Comparison of ENCODE assay signal across 21 cellular contexts in the genomic region with DNA sequence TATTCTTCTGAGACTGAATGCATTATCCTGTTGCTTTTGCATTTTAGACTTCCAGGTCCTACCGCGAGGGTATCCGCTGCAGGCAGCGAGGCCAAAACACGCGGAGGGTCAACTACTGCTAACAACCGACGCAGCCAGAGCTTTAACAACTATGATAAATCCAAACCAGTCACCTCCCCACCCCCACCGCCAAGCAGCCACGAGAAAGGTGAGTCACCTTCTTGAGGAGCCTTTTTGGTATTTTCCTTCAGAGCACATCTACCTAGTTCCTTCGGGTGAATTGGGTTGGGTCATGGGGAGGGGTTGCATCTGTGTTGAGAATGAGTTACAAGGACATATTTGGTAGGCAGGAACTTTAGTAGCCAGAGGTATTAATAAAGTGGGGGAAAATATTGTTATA.
A peak's percentile ranks its signal among the peaks of the same experiment; 100 is the strongest.
DNase-seq lines count a peak whose midpoint lies in the region; ATAC-seq and TF ChIP-seq lines count a peak whose summit lies in the region.
"Had no signal": no experiment of that assay in that cellular context is flagged by ENCODE, and none has a peak within 500 bp of the region (broad histone marks: within the 10 kb centered on the region; RNA-seq: fewer than 3 reads in every experiment).

No MANE protein-coding gene starts in this region.

- no peaks in the 10 kb centered on the region for H3K9me3 ChIP-seq in HCT116 (ENCODE audit: control insufficient read depth in 1 of 2, insufficient read depth in 1 of 2, low read depth in 1 of 2, low read length in 2 of 2)
- H3K9me3 ChIP-seq in mucosa of descending colon, result no peaks in the 10 kb centered on the region
- no peaks in the 10 kb centered on the region for H3K9me3 ChIP-seq in right atrium auricular region
- no peaks in the 10 kb centered on the region for H3K9me3 ChIP-seq in heart right ventricle
- H3K9me3 ChIP-seq: adrenal gland, spleen had no signal

- no peak overlapping the region for H2AFZ ChIP-seq in HCT116 (ENCODE audit: low read depth, low read length, poor library complexity, severe bottlenecking)

- H3K4me1 ChIP-seq in HCT116 (ENCODE audit: control insufficient read depth in 1 of 2, insufficient read depth in 2 of 2, low read length in 2 of 2) (peaks cover 17 to 42% of the 10 kb centered on the region in 2 experiments), mucosa of descending colon (ENCODE audit: low read depth) (no peaks in the 10 kb centered on the region), right atrium auricular region (peaks cover 0 to 9% of the 10 kb centered on the region in 2 donors), heart right ventricle (peaks cover 0 to 24% (median 10%) of the 10 kb centered on the region in 9 donors)
- H3K4me1 ChIP-seq: adrenal gland, spleen had no signal

- H3K9ac ChIP-seq in HCT116 (ENCODE audit: low read length), result no peak overlapping the region

- WGBS in heart right ventricle, 2 donors, result 94 to 95% methylated on average over 11 of the region's 11 CpGs

- H3K4me3 ChIP-seq in HCT116 (replicated peaks in 1 of 2; ENCODE audit: low read depth in 1 of 2, low read length in 2 of 2), result no peak overlapping the region
- H3K4me3 ChIP-seq in mucosa of descending colon, result no peak overlapping the region
- no peak overlapping the region for H3K4me3 ChIP-seq in right atrium auricular region
- H3K4me3 ChIP-seq in heart right ventricle, result no peak overlapping the region
- H3K4me3 ChIP-seq: adrenal gland, spleen had no signal

- H3K9me2 ChIP-seq in HCT116 (ENCODE audit: insufficient read depth), result no peaks in the 10 kb centered on the region; the same call in 1 of the 2 replicates

- H3K36me3 ChIP-seq in HCT116 (ENCODE audit: control insufficient read depth in 1 of 2, insufficient read depth in 2 of 2, low read length in 2 of 2) (no peaks in the 10 kb centered on the region), mucosa of descending colon (ENCODE audit: low read depth) (no peaks in the 10 kb centered on the region), right atrium auricular region (peaks cover 4% of the 10 kb centered on the region), heart right ventricle (peaks cover 0 to 45% (median 0%) of the 10 kb centered on the region in 9 donors)
- H3K36me3 ChIP-seq: adrenal gland, spleen had no signal

- H3K27me3 ChIP-seq in HCT116 (ENCODE audit: insufficient read depth, low read length) (no peaks in the 10 kb centered on the region), right atrium auricular region (no peaks in the 10 kb centered on the region), heart right ventricle (no peaks in the 10 kb centered on the region)
- H3K27me3 ChIP-seq: adrenal gland had no signal

- intact Hi-C loops in HCT116 (cut with micrococcal nuclease) (no loop called here), mucosa of descending colon (cut with DNase I, micrococcal nuclease) (no loop called here), heart right ventricle (cut with DNase I) (no loop called here)

- no peak for TF ChIP-seq POLR2A in HCT116 (IDR thresholded peaks at IDR 0.05; ENCODE audit: borderline replicate concordance, extremely low read depth, insufficient read depth, insufficient read length)

- TF ChIP-seq RAD21 in HCT116 (IDR thresholded peaks at IDR 0.05; ENCODE audit: low read depth), result no peak

- no peaks in the 10 kb centered on the region for H4K20me1 ChIP-seq in HCT116 (ENCODE audit: insufficient read depth)

- H3K27ac ChIP-seq in HCT116 (ENCODE audit: low read depth, low read length) (no peak overlapping the region), right atrium auricular region (no peak overlapping the region), heart right ventricle (no peak overlapping the region)
- H3K27ac ChIP-seq: adrenal gland, spleen had no signal

- RAD21 ChIA-PET in HCT116 (lab: Charles Lee; ENCODE audit: low non-redundant PET in 1 of 2, low total read pairs in 2 of 2, uncharacterized antibody in 2 of 2, unreplicated experiment in 2 of 2), result no interaction called here

- ATAC-seq in HCT116 (no peak), mucosa of descending colon (no peak), GM18858 (IDR thresholded peaks at IDR 0.05; ENCODE audit: unreplicated experiment) (no peak), heart right ventricle (no peak)
- ATAC-seq: left ventricle myocardium superior, T-cell had no signal

- H3K79me2 ChIP-seq in HCT116 (ENCODE audit: insufficient read depth, low read length), result no peaks in the 10 kb centered on the region

- H3K4me2 ChIP-seq in HCT116 (ENCODE audit: low read length), result peak overlapping the region; percentile 47

- no TSS peak for BruUV-seq in HCT116 (replicated peaks; lab: Mats Ljungman, UMichigan)

- no peak for TF ChIP-seq CTCF in HCT116 (IDR thresholded peaks at IDR 0.05 in 2 of 3, conservative IDR thresholded peaks at IDR 0.05 in 1 of 3; ENCODE audit: borderline replicate concordance in 1 of 3, insufficient read depth in 1 of 3, low read depth in 2 of 3, low read length in 2 of 3)
- no peak for TF ChIP-seq CTCF in mucosa of descending colon (IDR thresholded peaks at IDR 0.05)
- no peak for TF ChIP-seq CTCF in right atrium auricular region (IDR thresholded peaks at IDR 0.05)
- TF ChIP-seq CTCF in heart right ventricle (IDR thresholded peaks at IDR 0.05), result no peak

- peak; percentile 31 for DNase-seq in A172 (ENCODE audit: low spot score)
- no peak for DNase-seq in HCT116 (ENCODE audit: low read depth, low spot score)
- DNase-seq in astrocyte of the hippocampus (ENCODE audit: low read depth, low spot score), result peak; percentile 38
- DNase-seq in iris pigment epithelial cell (ENCODE audit: low read depth), result peak; percentile 24
- DNase-seq in mucosa of descending colon, result no peak
- DNase-seq in right atrium auricular region (ENCODE audit: low spot score), result no peak
- no peak for DNase-seq in heart right ventricle
- DNase-seq: activated CD4-positive, alpha-beta T cell treated with anti-CD3 and anti-CD28 coated beads, Interleukin-2, amount 10 ng/mL, durations not matched to agents 24 days and 14 days; activated CD8-positive, alpha-beta memory T cell treated with anti-CD3 and anti-CD28 coated beads, Interleukin-2, amount 50 U/mL, for 48 hours; activated effector memory CD4-positive, alpha-beta T cell treated with Interleukin-2 at 50 U/mL for 16 hours; adrenal gland; C1 segment of cervical spinal cord; central memory CD4-positive, alpha-beta T cell; erythroblast; left ventricle myocardium superior; NCI-H1694; NCI-H748 treated with DMSO at 0.1 percent for 48 hours; SIG-M5; spleen; T-cell had no signal

- CTCF ChIA-PET in HCT116 (lab: Charles Lee), result no interaction called here

- POLR2A ChIA-PET in HCT116 (lab: Charles Lee), result no interaction called here

TF ChIP-seq in HCT116, 20 proteins besides CTCF, POLR2A, EP300 and RAD21:
- TF ChIP-seq, protein P1, sequence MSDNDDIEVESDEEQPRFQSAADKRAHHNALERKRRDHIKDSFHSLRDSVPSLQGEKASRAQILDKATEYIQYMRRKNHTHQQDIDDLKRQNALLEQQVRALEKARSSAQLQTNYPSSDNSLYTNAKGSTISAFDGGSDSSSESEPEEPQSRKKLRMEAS (IDR thresholded peaks at IDR 0.05), result no peak
- TF ChIP-seq ZFX (IDR thresholded peaks at IDR 0.05), result no peak
- peak; percentile 19; the same call in 1 of the 2 replicates for TF ChIP-seq JUND (IDR thresholded peaks at IDR 0.05)
- no peak for TF ChIP-seq YY1 (IDR thresholded peaks at IDR 0.05; ENCODE audit: extremely low read depth, insufficient replicate concordance, low read depth, low read length)
- TF ChIP-seq EZH2phosphoT487 (IDR thresholded peaks at IDR 0.05; ENCODE audit: borderline replicate concordance), result no peak

Comparison
In these comparisons a context has a peak if more than half of its experiments do, and no peak if none do; other contexts are left out.
1. DNase-seq: peak in A172 (single experiment), astrocyte of the hippocampus (single experiment) and iris pigment epithelial cell (single experiment); none in HCT116 (single experiment), mucosa of descending colon (0 of 3), right atrium auricular region (single experiment) and heart right ventricle (0 of 2).